ENCODE assay signal across 1 cellular context in genomic region chr15:63210151-63211051, GRCh38.
TF ChIP-seq lines count a peak whose summit lies in the region.

No MANE protein-coding gene starts in this region.

TF ChIP-seq in HEK293, 187 proteins besides CTCF, POLR2A, EP300 and RAD21 (continued from another document and continues in another):
- TF ChIP-seq, protein P1, sequence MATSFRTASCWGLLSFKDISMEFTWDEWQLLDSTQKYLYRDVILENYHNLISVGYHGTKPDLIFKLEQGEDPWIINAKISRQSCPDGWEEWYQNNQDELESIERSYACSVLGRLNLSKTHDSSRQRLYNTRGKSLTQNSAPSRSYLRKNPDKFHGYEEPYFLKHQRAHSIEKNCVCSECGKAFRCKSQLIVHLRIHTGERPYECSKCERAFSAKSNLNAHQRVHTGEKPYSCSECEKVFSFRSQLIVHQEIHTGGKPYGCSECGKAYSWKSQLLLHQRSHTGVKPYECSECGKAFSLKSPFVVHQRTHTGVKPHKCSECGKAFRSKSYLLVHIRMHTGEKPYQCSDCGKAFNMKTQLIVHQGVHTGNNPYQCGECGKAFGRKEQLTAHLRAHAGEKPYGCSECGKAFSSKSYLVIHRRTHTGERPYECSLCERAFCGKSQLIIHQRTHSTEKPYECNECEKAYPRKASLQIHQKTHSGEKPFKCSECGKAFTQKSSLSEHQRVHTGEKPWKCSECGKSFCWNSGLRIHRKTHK (tag by site-specific recombination; IDR thresholded peaks at IDR 0.05) = no peak
- TF ChIP-seq ZNF843 (tag by site-specific recombination; IDR thresholded peaks at IDR 0.05) (no peak), ZNF19 (tag by site-specific recombination; IDR thresholded peaks at IDR 0.05; ENCODE audit: low read depth) (no peak), SP7 (tag by site-specific recombination; IDR thresholded peaks at IDR 0.05) (no peak), KLF9 (tag by site-specific recombination; IDR thresholded peaks at IDR 0.05; ENCODE audit: low read depth) (no peak), ZNF488 (tag by site-specific recombination; IDR thresholded peaks at IDR 0.05) (no peak), ZNF132 (tag by site-specific recombination; IDR thresholded peaks at IDR 0.05; ENCODE audit: borderline replicate concordance) (no peak), ZNF280D (tag by site-specific recombination; IDR thresholded peaks at IDR 0.05) (no peak), PRDM10 (tag by site-specific recombination; IDR thresholded peaks at IDR 0.05) (no peak), ZNF747 (tag by site-specific recombination; IDR thresholded peaks at IDR 0.05) (no peak), PRDM4 (tag by site-specific recombination; IDR thresholded peaks at IDR 0.05) (peak; percentile 65; the same call in 1 of the 2 replicates), PRDM1 (tag by site-specific recombination; IDR thresholded peaks at IDR 0.05) (peak; percentile 59), ZEB2 (tag by site-specific recombination; IDR thresholded peaks at IDR 0.05) (no peak), HOXD13 (CRISPR knock-in tag; IDR thresholded peaks at IDR 0.05; ENCODE audit: borderline replicate concordance) (no peak), ZSCAN23 (tag by site-specific recombination; IDR thresholded peaks at IDR 0.05) (no peak), ZNF274 (IDR thresholded peaks at IDR 0.05; ENCODE audit: low read length) (no peak), ZNF274 (tag by site-specific recombination; IDR thresholded peaks at IDR 0.05; ENCODE audit: borderline replicate concordance) (no peak), ZNF366 (tag by site-specific recombination; conservative IDR thresholded peaks at IDR 0.05) (no peak), PATZ1 (tag by site-specific recombination; IDR thresholded peaks at IDR 0.05) (no peak), ZFP69B (tag by site-specific recombination; IDR thresholded peaks at IDR 0.05) (no peak), GLI4 (tag by site-specific recombination; IDR thresholded peaks at IDR 0.05) (no peak), ZNF16 (tag by site-specific recombination; IDR thresholded peaks at IDR 0.05; ENCODE audit: low read depth) (no peak), ZNF211 (tag by site-specific recombination; IDR thresholded peaks at IDR 0.05; ENCODE audit: low read depth) (no peak)
- TF ChIP-seq, protein P2, sequence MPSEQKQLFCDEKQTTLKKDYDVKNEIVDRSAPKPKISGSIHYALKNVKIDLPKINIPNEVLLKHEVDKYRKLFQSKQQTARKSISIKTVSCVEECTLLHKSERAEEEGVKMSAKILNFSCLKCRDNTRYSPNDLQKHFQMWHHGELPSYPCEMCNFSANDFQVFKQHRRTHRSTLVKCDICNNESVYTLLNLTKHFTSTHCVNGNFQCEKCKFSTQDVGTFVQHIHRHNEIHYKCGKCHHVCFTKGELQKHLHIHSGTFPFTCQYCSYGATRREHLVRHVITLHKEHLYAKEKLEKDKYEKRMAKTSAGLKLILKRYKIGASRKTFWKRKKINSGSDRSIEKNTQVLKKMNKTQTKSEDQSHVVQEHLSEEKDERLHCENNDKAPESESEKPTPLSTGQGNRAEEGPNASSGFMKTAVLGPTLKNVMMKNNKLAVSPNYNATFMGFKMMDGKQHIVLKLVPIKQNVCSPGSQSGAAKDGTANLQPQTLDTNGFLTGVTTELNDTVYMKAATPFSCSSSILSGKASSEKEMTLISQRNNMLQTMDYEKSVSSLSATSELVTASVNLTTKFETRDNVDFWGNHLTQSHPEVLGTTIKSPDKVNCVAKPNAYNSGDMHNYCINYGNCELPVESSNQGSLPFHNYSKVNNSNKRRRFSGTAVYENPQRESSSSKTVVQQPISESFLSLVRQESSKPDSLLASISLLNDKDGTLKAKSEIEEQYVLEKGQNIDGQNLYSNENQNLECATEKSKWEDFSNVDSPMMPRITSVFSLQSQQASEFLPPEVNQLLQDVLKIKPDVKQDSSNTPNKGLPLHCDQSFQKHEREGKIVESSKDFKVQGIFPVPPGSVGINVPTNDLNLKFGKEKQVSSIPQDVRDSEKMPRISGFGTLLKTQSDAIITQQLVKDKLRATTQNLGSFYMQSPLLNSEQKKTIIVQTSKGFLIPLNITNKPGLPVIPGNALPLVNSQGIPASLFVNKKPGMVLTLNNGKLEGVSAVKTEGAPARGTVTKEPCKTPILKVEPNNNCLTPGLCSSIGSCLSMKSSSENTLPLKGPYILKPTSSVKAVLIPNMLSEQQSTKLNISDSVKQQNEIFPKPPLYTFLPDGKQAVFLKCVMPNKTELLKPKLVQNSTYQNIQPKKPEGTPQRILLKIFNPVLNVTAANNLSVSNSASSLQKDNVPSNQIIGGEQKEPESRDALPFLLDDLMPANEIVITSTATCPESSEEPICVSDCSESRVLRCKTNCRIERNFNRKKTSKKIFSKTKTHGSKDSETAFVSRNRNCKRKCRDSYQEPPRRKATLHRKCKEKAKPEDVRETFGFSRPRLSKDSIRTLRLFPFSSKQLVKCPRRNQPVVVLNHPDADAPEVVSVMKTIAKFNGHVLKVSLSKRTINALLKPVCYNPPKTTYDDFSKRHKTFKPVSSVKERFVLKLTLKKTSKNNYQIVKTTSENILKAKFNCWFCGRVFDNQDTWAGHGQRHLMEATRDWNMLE (tag by site-specific recombination; conservative IDR thresholded peaks at IDR 0.05; ENCODE audit: low read depth) = no peak
- TF ChIP-seq, protein P3, sequence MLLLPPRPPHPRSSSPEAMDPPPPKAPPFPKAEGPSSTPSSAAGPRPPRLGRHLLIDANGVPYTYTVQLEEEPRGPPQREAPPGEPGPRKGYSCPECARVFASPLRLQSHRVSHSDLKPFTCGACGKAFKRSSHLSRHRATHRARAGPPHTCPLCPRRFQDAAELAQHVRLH (tag by site-specific recombination; IDR thresholded peaks at IDR 0.05) = 0 out of 2 replicates have a peak, but pooled peaks have one; percentile 18
- TF ChIP-seq, protein P4, sequence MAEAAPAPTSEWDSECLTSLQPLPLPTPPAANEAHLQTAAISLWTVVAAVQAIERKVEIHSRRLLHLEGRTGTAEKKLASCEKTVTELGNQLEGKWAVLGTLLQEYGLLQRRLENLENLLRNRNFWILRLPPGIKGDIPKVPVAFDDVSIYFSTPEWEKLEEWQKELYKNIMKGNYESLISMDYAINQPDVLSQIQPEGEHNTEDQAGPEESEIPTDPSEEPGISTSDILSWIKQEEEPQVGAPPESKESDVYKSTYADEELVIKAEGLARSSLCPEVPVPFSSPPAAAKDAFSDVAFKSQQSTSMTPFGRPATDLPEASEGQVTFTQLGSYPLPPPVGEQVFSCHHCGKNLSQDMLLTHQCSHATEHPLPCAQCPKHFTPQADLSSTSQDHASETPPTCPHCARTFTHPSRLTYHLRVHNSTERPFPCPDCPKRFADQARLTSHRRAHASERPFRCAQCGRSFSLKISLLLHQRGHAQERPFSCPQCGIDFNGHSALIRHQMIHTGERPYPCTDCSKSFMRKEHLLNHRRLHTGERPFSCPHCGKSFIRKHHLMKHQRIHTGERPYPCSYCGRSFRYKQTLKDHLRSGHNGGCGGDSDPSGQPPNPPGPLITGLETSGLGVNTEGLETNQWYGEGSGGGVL (tag by site-specific recombination; IDR thresholded peaks at IDR 0.05) = no peak
- TF ChIP-seq, protein P5, sequence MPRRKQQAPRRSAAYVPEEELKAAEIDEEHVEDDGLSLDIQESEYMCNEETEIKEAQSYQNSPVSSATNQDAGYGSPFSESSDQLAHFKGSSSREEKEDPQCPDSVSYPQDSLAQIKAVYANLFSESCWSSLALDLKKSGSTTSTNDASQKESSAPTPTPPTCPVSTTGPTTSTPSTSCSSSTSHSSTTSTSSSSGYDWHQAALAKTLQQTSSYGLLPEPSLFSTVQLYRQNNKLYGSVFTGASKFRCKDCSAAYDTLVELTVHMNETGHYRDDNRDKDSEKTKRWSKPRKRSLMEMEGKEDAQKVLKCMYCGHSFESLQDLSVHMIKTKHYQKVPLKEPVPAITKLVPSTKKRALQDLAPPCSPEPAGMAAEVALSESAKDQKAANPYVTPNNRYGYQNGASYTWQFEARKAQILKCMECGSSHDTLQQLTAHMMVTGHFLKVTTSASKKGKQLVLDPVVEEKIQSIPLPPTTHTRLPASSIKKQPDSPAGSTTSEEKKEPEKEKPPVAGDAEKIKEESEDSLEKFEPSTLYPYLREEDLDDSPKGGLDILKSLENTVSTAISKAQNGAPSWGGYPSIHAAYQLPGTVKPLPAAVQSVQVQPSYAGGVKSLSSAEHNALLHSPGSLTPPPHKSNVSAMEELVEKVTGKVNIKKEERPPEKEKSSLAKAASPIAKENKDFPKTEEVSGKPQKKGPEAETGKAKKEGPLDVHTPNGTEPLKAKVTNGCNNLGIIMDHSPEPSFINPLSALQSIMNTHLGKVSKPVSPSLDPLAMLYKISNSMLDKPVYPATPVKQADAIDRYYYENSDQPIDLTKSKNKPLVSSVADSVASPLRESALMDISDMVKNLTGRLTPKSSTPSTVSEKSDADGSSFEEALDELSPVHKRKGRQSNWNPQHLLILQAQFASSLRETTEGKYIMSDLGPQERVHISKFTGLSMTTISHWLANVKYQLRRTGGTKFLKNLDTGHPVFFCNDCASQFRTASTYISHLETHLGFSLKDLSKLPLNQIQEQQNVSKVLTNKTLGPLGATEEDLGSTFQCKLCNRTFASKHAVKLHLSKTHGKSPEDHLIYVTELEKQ (tag by site-specific recombination; IDR thresholded peaks at IDR 0.05; ENCODE audit: borderline replicate concordance) = no peak
